ENCODE assay signal across 1 cellular context in genomic region chr4:165343353-165344191, GRCh38.
TF ChIP-seq lines count a peak whose summit lies in the region.

No MANE protein-coding gene starts in this region.

TF ChIP-seq in HepG2, 621 proteins besides CTCF, POLR2A, EP300 and RAD21 (continued from another document and continues in another):
- TF ChIP-seq AHDC1 (CRISPR knock-in tag; IDR thresholded peaks at IDR 0.05; ENCODE audit: borderline replicate concordance) (no peak), ZNF720 (CRISPR knock-in tag; IDR thresholded peaks at IDR 0.05) (no peak), BCLAF1 (IDR thresholded peaks at IDR 0.05) (no peak), SRF (IDR thresholded peaks at IDR 0.05; ENCODE audit: low read depth, low read length) (no peak), ZBTB8A (CRISPR knock-in tag; IDR thresholded peaks at IDR 0.05; ENCODE audit: borderline replicate concordance, low read depth) (no peak), HMGA1 (CRISPR knock-in tag; conservative IDR thresholded peaks at IDR 0.05) (no peak), ZMYM3 (CRISPR knock-in tag; IDR thresholded peaks at IDR 0.05) (no peak), FUBP1 (CRISPR knock-in tag; IDR thresholded peaks at IDR 0.05; ENCODE audit: borderline replicate concordance) (no peak), RFX5 (IDR thresholded peaks at IDR 0.05; ENCODE audit: low read depth, low read length) (no peak), NFATC3 (CRISPR knock-in tag; IDR thresholded peaks at IDR 0.05) (no peak), GFI1 (CRISPR knock-in tag; IDR thresholded peaks at IDR 0.05; ENCODE audit: borderline replicate concordance) (0 out of 2 replicates have a peak, but pooled peaks have one; percentile 30), MTA1 (CRISPR knock-in tag; IDR thresholded peaks at IDR 0.05; ENCODE audit: borderline replicate concordance) (no peak), BCL6 (CRISPR knock-in tag; IDR thresholded peaks at IDR 0.05) (no peak), NR2F6 (IDR thresholded peaks at IDR 0.05) (no peak), NR2F6 (CRISPR knock-in tag; IDR thresholded peaks at IDR 0.05) (no peak), ZZZ3 (CRISPR knock-in tag; IDR thresholded peaks at IDR 0.05; ENCODE audit: borderline replicate concordance) (no peak), ZNF878 (CRISPR knock-in tag; IDR thresholded peaks at IDR 0.05) (peak; percentile 60; the same call in 1 of the 2 replicates), RAD51 (IDR thresholded peaks at IDR 0.05; ENCODE audit: borderline replicate concordance) (no peak), ZNF317 (CRISPR knock-in tag; IDR thresholded peaks at IDR 0.05) (no peak), TBL1XR1 (IDR thresholded peaks at IDR 0.05; ENCODE audit: borderline replicate concordance, low read length, partially characterized antibody) (no peak), CHD2 (IDR thresholded peaks at IDR 0.05; ENCODE audit: low read depth, low read length) (no peak), ELF4 (CRISPR knock-in tag; IDR thresholded peaks at IDR 0.05; ENCODE audit: borderline replicate concordance) (no peak), ZBTB40 (IDR thresholded peaks at IDR 0.05) (no peak), ZBTB40 (CRISPR knock-in tag; IDR thresholded peaks at IDR 0.05) (no peak), GTF2F1 (IDR thresholded peaks at IDR 0.05; ENCODE audit: low read length) (no peak)
- TF ChIP-seq, protein P1, sequence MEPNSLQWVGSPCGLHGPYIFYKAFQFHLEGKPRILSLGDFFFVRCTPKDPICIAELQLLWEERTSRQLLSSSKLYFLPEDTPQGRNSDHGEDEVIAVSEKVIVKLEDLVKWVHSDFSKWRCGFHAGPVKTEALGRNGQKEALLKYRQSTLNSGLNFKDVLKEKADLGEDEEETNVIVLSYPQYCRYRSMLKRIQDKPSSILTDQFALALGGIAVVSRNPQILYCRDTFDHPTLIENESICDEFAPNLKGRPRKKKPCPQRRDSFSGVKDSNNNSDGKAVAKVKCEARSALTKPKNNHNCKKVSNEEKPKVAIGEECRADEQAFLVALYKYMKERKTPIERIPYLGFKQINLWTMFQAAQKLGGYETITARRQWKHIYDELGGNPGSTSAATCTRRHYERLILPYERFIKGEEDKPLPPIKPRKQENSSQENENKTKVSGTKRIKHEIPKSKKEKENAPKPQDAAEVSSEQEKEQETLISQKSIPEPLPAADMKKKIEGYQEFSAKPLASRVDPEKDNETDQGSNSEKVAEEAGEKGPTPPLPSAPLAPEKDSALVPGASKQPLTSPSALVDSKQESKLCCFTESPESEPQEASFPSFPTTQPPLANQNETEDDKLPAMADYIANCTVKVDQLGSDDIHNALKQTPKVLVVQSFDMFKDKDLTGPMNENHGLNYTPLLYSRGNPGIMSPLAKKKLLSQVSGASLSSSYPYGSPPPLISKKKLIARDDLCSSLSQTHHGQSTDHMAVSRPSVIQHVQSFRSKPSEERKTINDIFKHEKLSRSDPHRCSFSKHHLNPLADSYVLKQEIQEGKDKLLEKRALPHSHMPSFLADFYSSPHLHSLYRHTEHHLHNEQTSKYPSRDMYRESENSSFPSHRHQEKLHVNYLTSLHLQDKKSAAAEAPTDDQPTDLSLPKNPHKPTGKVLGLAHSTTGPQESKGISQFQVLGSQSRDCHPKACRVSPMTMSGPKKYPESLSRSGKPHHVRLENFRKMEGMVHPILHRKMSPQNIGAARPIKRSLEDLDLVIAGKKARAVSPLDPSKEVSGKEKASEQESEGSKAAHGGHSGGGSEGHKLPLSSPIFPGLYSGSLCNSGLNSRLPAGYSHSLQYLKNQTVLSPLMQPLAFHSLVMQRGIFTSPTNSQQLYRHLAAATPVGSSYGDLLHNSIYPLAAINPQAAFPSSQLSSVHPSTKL (CRISPR knock-in tag; IDR thresholded peaks at IDR 0.05) = 0 out of 2 replicates have a peak, but pooled peaks have one; percentile 12
- TF ChIP-seq, protein P2, sequence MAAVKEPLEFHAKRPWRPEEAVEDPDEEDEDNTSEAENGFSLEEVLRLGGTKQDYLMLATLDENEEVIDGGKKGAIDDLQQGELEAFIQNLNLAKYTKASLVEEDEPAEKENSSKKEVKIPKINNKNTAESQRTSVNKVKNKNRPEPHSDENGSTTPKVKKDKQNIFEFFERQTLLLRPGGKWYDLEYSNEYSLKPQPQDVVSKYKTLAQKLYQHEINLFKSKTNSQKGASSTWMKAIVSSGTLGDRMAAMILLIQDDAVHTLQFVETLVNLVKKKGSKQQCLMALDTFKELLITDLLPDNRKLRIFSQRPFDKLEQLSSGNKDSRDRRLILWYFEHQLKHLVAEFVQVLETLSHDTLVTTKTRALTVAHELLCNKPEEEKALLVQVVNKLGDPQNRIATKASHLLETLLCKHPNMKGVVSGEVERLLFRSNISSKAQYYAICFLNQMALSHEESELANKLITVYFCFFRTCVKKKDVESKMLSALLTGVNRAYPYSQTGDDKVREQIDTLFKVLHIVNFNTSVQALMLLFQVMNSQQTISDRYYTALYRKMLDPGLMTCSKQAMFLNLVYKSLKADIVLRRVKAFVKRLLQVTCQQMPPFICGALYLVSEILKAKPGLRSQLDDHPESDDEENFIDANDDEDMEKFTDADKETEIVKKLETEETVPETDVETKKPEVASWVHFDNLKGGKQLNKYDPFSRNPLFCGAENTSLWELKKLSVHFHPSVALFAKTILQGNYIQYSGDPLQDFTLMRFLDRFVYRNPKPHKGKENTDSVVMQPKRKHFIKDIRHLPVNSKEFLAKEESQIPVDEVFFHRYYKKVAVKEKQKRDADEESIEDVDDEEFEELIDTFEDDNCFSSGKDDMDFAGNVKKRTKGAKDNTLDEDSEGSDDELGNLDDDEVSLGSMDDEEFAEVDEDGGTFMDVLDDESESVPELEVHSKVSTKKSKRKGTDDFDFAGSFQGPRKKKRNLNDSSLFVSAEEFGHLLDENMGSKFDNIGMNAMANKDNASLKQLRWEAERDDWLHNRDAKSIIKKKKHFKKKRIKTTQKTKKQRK (IDR thresholded peaks at IDR 0.05; ENCODE audit: low read length) = no peak
